ENCODE assay signal across 23 cellular contexts in the genomic region with DNA sequence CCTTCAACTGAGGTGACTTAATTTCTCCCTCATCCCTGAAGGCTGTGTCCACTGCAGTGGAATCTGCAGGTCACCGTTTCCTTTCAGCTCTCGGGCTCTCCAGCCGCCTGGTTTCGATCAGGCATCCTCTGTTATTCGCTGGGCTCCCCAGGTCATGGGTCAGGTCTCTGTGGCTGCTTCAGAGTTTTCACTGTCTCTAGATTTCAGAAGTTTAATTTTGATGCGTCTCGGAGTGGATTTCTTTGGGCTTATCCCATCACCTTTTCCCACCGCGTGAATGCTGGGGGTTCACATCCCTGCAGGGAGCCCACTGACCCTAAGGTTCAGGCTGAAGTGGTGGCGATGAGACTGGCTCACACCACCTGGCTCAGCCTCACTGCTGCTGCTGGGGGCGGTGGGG. TPM values are rescaled to one million over a fixed set of nuclear protein-coding genes. Genes with fewer than 3 reads are reported as not detected.
"Had no signal": no experiment of that assay in that cellular context is flagged by ENCODE, and none has a peak within 500 bp of the region (broad histone marks: within the 10 kb centered on the region; RNA-seq: fewer than 3 reads in every experiment).

No MANE protein-coding gene starts in this region.

- H3K27me3 ChIP-seq: SJSA1 had no signal

- H3K36me3 ChIP-seq: SJSA1 had no signal

- H3K27ac Mint-ChIP-seq: IgD-negative memory B cell had no signal

- H3K4me3 Mint-ChIP-seq: IgD-negative memory B cell had no signal

- H3K4me1 Mint-ChIP-seq: IgD-negative memory B cell had no signal

- DNase-seq: Kasumi-1, MM.1S, NCI-H1092 treated with DMSO at 0.1 percent for 48 hours, NCI-H1436, NCI-H187, NCI-H2029, NCI-H2081 treated with DMSO at 0.1 percent for 48 hours, NCI-H2171, NCI-H226, NCI-H446, NCI-H510A, NCI-H524 treated with DMSO at 0.1 percent for 48 hours, NCI-H69, NCI-H774, Right ventricle myocardium superior, SIG-M5 had no signal

- H3K27ac ChIP-seq: HL-60, KMS-11, SJSA1, SK-N-MC had no signal

- H3K27me3 Mint-ChIP-seq: IgD-negative memory B cell had no signal

- H3K9me3 ChIP-seq: SJSA1 had no signal

- H3K4me1 ChIP-seq: SJSA1 had no signal

- H3K4me3 ChIP-seq: K562, SJSA1, SK-N-MC had no signal

RNA-seq across cellular contexts. Expression of gene ACTRT2, which starts 3.3 kb away (rescaled TPM):
- total RNA-seq: K562, M059J, Right ventricle myocardium superior, SJSA1 had no signal

RNA-seq across cellular contexts. Expression of gene PRDM16, which starts 44.4 kb away (rescaled TPM):
- total RNA-seq: M059J had no signal
